In the genomic region with DNA sequence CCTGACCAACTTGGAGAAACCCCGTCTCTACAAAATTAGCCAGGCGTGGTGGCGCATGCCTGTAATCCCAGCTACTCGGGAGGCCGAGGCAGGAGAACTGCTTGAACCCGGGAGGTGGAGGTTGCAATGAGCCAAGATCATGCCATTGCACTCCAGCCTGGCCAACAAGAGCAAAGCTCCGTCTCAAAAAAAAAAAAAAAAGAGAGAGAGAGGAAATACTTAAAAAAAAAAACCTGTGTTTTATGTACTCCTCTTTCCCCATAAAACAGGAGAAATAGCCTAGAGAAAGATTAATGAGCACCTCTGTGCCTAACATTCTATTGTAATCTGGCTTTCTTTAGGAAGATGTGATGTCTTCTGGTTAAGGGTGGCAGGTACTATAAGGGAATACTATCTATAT, we compare ENCODE assay signal across 8 cellular contexts. TPM values are rescaled to one million over a fixed set of nuclear protein-coding genes. Genes with fewer than 3 reads are reported as not detected.
DNase-seq lines count a peak whose midpoint lies in the region; ATAC-seq and TF ChIP-seq lines count a peak whose summit lies in the region.
"Not testable (repeated sequence)": the region's sequence is repeated elsewhere in the genome, so short reads cannot be mapped to it uniquely, and the experiment has no call there.

No MANE protein-coding gene starts in this region.

- not testable (repeated sequence) for H3K9me3 Mint-ChIP-seq in activated T-helper 1 cell treated with anti-CD3 and anti-CD28 coated beads, Interleukin-12 subunit alpha, Interleukin-12 subunit beta, Interleukin-2, Interleukin-4 antibody, amounts not matched to agents 30 ng/mL and 10 ng/mL and 1 ng/mL, durations not matched to agents 14 hours and 24 hours and 36 hours; dendritic cell treated with granulocyte-macrophage colony-stimulating factor and Interleukin-4, amounts not matched to agents 40 ng/mL and 50 ng/mL, for 4 days; natural killer cell

- H3K4me3 ChIP-seq in AG04450 (ENCODE audit: low read depth, low read length) (peak overlapping the region; percentile 83), HAP-1 (peak overlapping the region; percentile 76), PC-3 (ENCODE audit: low read length) (peak overlapping the region; percentile 99), left ventricle myocardium inferior (peak overlapping the region; percentile 94), skeletal muscle tissue (ENCODE audit: low read length in 3 of 3) (peak overlapping the region; percentile 12 to 92 (median 22))

- H3K9ac ChIP-seq in PC-3 (ENCODE audit: low read length) (peak overlapping the region; percentile 95; the same call in 1 of the 2 replicates), skeletal muscle tissue (ENCODE audit: low read depth in 1 of 3, low read length in 3 of 3) (peak overlapping the region in 2 of 3 donors; percentile 42 to 99)

- not testable (repeated sequence) for ATAC-seq in PC-3, natural killer cell

- POLR2A ChIA-PET in AG04450 (lab: Yijun Ruan, JAX): interaction anchor here (0.7 to 2.8 kb wide), 3 partner anchors 37 to 64 kb away, joined by 5 to 31 read pairs (median 12); no protein-coding TSS in a partner anchor
- POLR2A ChIA-PET in PC-3 (lab: Charles Lee; ENCODE audit: unreplicated experiment): interaction anchor here (0.6 to 2.7 kb wide), 4 partner anchors 25 to 50 kb away, joined by 3 to 38 read pairs (median 8); no protein-coding TSS in a partner anchor

- peaks cover 14% of the 10 kb centered on the region for H3K36me3 Mint-ChIP-seq in activated T-helper 1 cell treated with anti-CD3 and anti-CD28 coated beads, Interleukin-12 subunit alpha, Interleukin-12 subunit beta, Interleukin-2, Interleukin-4 antibody, amounts not matched to agents 30 ng/mL and 10 ng/mL and 1 ng/mL, durations not matched to agents 14 hours and 24 hours and 36 hours (ENCODE audit: low read depth)
- H3K36me3 Mint-ChIP-seq in dendritic cell treated with granulocyte-macrophage colony-stimulating factor and Interleukin-4, amounts not matched to agents 40 ng/mL and 50 ng/mL, for 4 days (ENCODE audit: low read depth): peaks cover 50% of the 10 kb centered on the region
- H3K36me3 Mint-ChIP-seq in natural killer cell: not testable (repeated sequence)

- not testable (repeated sequence) for H3K9me2 ChIP-seq in PC-3 (replicated peaks; ENCODE audit: low read length)

- H3K36me3 ChIP-seq in HAP-1 (replicated peaks); PC-3 (ENCODE audit: low read depth, low read length); left ventricle myocardium inferior; skeletal muscle tissue (ENCODE audit: control insufficient read depth in 3 of 3, insufficient read depth in 3 of 3, low read length in 3 of 3): not testable (repeated sequence)

- DNase-seq in AG04450 (ENCODE audit: low read depth, low spot score); HAP-1 (ENCODE audit: low spot score in 2 of 2); PC-3; activated T-helper 1 cell treated with anti-CD3 and anti-CD28 coated beads, Interleukin-12 subunit alpha, Interleukin-12 subunit beta, Interleukin-2, Interleukin-4 antibody, amounts not matched to agents 30 ng/mL and 10 ng/mL and 1 ng/mL, durations not matched to agents 14 hours and 24 hours and 36 hours (ENCODE audit: low spot score); left ventricle myocardium inferior; natural killer cell: not testable (repeated sequence)

- not testable (repeated sequence) for H2AFZ ChIP-seq in PC-3 (ENCODE audit: low read length)

- H3K4me2 ChIP-seq in PC-3 (ENCODE audit: low read length): peak overlapping the region; percentile 92

- H3K9me3 ChIP-seq in AG04450 (ENCODE audit: control insufficient read depth, insufficient read depth, low read length); HAP-1; PC-3 (ENCODE audit: low read length); left ventricle myocardium inferior (replicated peaks); skeletal muscle tissue (ENCODE audit: control insufficient read depth in 3 of 3, low read length in 3 of 3): not testable (repeated sequence)

- H3K4me3 Mint-ChIP-seq in activated T-helper 1 cell treated with anti-CD3 and anti-CD28 coated beads, Interleukin-12 subunit alpha, Interleukin-12 subunit beta, Interleukin-2, Interleukin-4 antibody, amounts not matched to agents 30 ng/mL and 10 ng/mL and 1 ng/mL, durations not matched to agents 14 hours and 24 hours and 36 hours: peak overlapping the region; percentile 96
- H3K4me3 Mint-ChIP-seq in dendritic cell treated with granulocyte-macrophage colony-stimulating factor and Interleukin-4, amounts not matched to agents 40 ng/mL and 50 ng/mL, for 4 days: peak overlapping the region; percentile 62
- peak overlapping the region; percentile 100 for H3K4me3 Mint-ChIP-seq in natural killer cell

- H3K27me3 ChIP-seq in AG04450 (ENCODE audit: control insufficient read depth, insufficient read depth, low read length); HAP-1 (ENCODE audit: low read depth); PC-3 (ENCODE audit: low read length); left ventricle myocardium inferior (ENCODE audit: low read depth); skeletal muscle tissue (ENCODE audit: control insufficient read depth in 3 of 3, insufficient read depth in 3 of 3, low read length in 3 of 3): not testable (repeated sequence)

- CTCF ChIA-PET in AG04450 (lab: Charles Lee): interaction anchor here (0.6 to 3.3 kb wide), 3 partner anchors 48 to 273 kb away, joined by 3 to 28 read pairs (median 20); no protein-coding TSS in a partner anchor
- CTCF ChIA-PET in PC-3 (lab: Charles Lee): interaction anchor here (0.7 kb wide), 1 partner anchor 54 kb away, joined by 3 read pairs; no protein-coding TSS in a partner anchor

- not testable (repeated sequence) for H3K27me3 Mint-ChIP-seq in activated T-helper 1 cell treated with anti-CD3 and anti-CD28 coated beads, Interleukin-12 subunit alpha, Interleukin-12 subunit beta, Interleukin-2, Interleukin-4 antibody, amounts not matched to agents 30 ng/mL and 10 ng/mL and 1 ng/mL, durations not matched to agents 14 hours and 24 hours and 36 hours (ENCODE audit: insufficient read depth); dendritic cell treated with granulocyte-macrophage colony-stimulating factor and Interleukin-4, amounts not matched to agents 40 ng/mL and 50 ng/mL, for 4 days; natural killer cell (ENCODE audit: low read depth in 2 of 2)

- H3K27ac Mint-ChIP-seq in activated T-helper 1 cell treated with anti-CD3 and anti-CD28 coated beads, Interleukin-12 subunit alpha, Interleukin-12 subunit beta, Interleukin-2, Interleukin-4 antibody, amounts not matched to agents 30 ng/mL and 10 ng/mL and 1 ng/mL, durations not matched to agents 14 hours and 24 hours and 36 hours: peak overlapping the region; percentile 99
- peak overlapping the region; percentile 100 for H3K27ac Mint-ChIP-seq in dendritic cell treated with granulocyte-macrophage colony-stimulating factor and Interleukin-4, amounts not matched to agents 40 ng/mL and 50 ng/mL, for 4 days
- peak overlapping the region; percentile 83 to 95 for H3K27ac Mint-ChIP-seq in natural killer cell

- H3K4me1 ChIP-seq in HAP-1: peaks cover 31% of the 10 kb centered on the region
- H3K4me1 ChIP-seq in PC-3 (ENCODE audit: insufficient read depth, low read length): peaks cover 45% of the 10 kb centered on the region
- H3K4me1 ChIP-seq in left ventricle myocardium inferior: peaks cover 86% of the 10 kb centered on the region
- peaks cover 26 to 27% (median 27%) of the 10 kb centered on the region in 3 donors for H3K4me1 ChIP-seq in skeletal muscle tissue (ENCODE audit: control insufficient read depth in 3 of 3, insufficient read depth in 3 of 3, low read length in 3 of 3)

- in situ Hi-C loops in HAP-1 (cut with MboI; ENCODE audit: low sequenced_read_pairs): not testable (repeated sequence)

- peaks cover 72% of the 10 kb centered on the region for H3K79me2 ChIP-seq in PC-3 (ENCODE audit: low read length)

- intact Hi-C loops in PC-3 (cut with micrococcal nuclease): loop anchor here (2.0 kb wide), 1 partner anchor 50 kb away; no protein-coding TSS in a partner anchor
- intact Hi-C loops in activated T-helper 1 cell treated with anti-CD3 and anti-CD28 coated beads, Interleukin-12 subunit alpha, Interleukin-12 subunit beta, Interleukin-2, Interleukin-4 antibody, amounts not matched to agents 30 ng/mL and 10 ng/mL and 1 ng/mL, durations not matched to agents 14 hours and 24 hours and 36 hours (cut with micrococcal nuclease): loop anchor here (5.0 to 10.0 kb wide), 9 partner anchors 51 to 1839 kb away; a partner anchor contains a TSS
- intact Hi-C loops in dendritic cell treated with granulocyte-macrophage colony-stimulating factor and Interleukin-4, amounts not matched to agents 40 ng/mL and 50 ng/mL, for 4 days (cut with micrococcal nuclease): loop anchor here (5.0 kb wide), 1 partner anchor 274 kb away; a partner anchor contains a TSS
- intact Hi-C loops in left ventricle myocardium inferior (cut with micrococcal nuclease); natural killer cell (cut with micrococcal nuclease): not testable (repeated sequence)

- peaks cover 33% of the 10 kb centered on the region for H4K20me1 ChIP-seq in PC-3 (ENCODE audit: low read length)

- TF ChIP-seq CTCF in AG04450 (IDR thresholded peaks at IDR 0.05; ENCODE audit: low read depth, low read length); PC-3 (conservative IDR thresholded peaks at IDR 0.05; ENCODE audit: low read depth, low read length); left ventricle myocardium inferior (IDR thresholded peaks at IDR 0.05; ENCODE audit: borderline replicate concordance); natural killer cell (IDR thresholded peaks at IDR 0.05): not testable (repeated sequence)

- BruUV-seq in PC-3 (replicated peaks; lab: Mats Ljungman, UMichigan): not testable (repeated sequence)

- not testable (repeated sequence) for H3K27ac ChIP-seq in AG04450 (ENCODE audit: low read depth, low read length); PC-3 (ENCODE audit: low read length)
- peak overlapping the region; percentile 99 for H3K27ac ChIP-seq in left ventricle myocardium inferior (replicated peaks)
- peak overlapping the region; percentile 99 for H3K27ac ChIP-seq in skeletal muscle tissue (ENCODE audit: low read depth, low read length)

- H3F3A ChIP-seq in PC-3 (ENCODE audit: low read length, unreplicated experiment): not testable (repeated sequence)

- peaks cover 35% of the 10 kb centered on the region for H3K4me1 Mint-ChIP-seq in activated T-helper 1 cell treated with anti-CD3 and anti-CD28 coated beads, Interleukin-12 subunit alpha, Interleukin-12 subunit beta, Interleukin-2, Interleukin-4 antibody, amounts not matched to agents 30 ng/mL and 10 ng/mL and 1 ng/mL, durations not matched to agents 14 hours and 24 hours and 36 hours (ENCODE audit: low read depth)
- H3K4me1 Mint-ChIP-seq in dendritic cell treated with granulocyte-macrophage colony-stimulating factor and Interleukin-4, amounts not matched to agents 40 ng/mL and 50 ng/mL, for 4 days (ENCODE audit: low read depth): peaks cover 56% of the 10 kb centered on the region
- H3K4me1 Mint-ChIP-seq in natural killer cell: peaks cover 47 to 55% of the 10 kb centered on the region in 2 donors

RNA-seq across cellular contexts. Expression of a gene that starts 1.9 kb away (rescaled TPM):
- 94.5 and 117 TPM in 2 replicates for polyA plus RNA-seq in AG04450 (2011; rRNA removed)
- 53.3 and 63.3 TPM in 2 replicates for polyA minus RNA-seq in AG04450 (2011; rRNA and poly(A)+ RNA removed)
- total RNA-seq in PC-3 (2014; rRNA removed) (48.3 and 74.6 TPM in 2 replicates), left ventricle myocardium inferior (55.0 TPM), natural killer cell (100 to 1,000 TPM in 1 of 3 donors, 10 to 100 TPM in 2; 84.4 to 110 (median 89.4) TPM), skeletal muscle tissue (158 TPM)
- 52.0 and 56.5 TPM in 2 replicates for total RNA-seq in activated T-helper 1 cell treated with anti-CD3 and anti-CD28 coated beads, Interleukin-12 subunit alpha, Interleukin-12 subunit beta, Interleukin-2, Interleukin-4 antibody, amounts not matched to agents 30 ng/mL and 10 ng/mL and 1 ng/mL, durations not matched to agents 14 hours and 24 hours and 36 hours

RNA-seq across cellular contexts. Expression of a gene that starts 54.5 kb away (rescaled TPM):
- polyA plus RNA-seq in AG04450 (2011; rRNA removed): 0.15 and 0.20 TPM in 2 replicates
- not detected in 2 replicates for polyA minus RNA-seq in AG04450 (2011; rRNA and poly(A)+ RNA removed)
- total RNA-seq in PC-3 (2014; rRNA removed) (not detected in 2 replicates), left ventricle myocardium inferior (not detected), natural killer cell (not detected), skeletal muscle tissue (not detected)
- total RNA-seq in activated T-helper 1 cell treated with anti-CD3 and anti-CD28 coated beads, Interleukin-12 subunit alpha, Interleukin-12 subunit beta, Interleukin-2, Interleukin-4 antibody, amounts not matched to agents 30 ng/mL and 10 ng/mL and 1 ng/mL, durations not matched to agents 14 hours and 24 hours and 36 hours: not detected in 2 replicates

Comparison
In these comparisons a context has a peak if more than half of its experiments do, and no peak if none do; other contexts are left out.
1. H3K4me3 ChIP-seq: peak in every context shown above with its lines; median percentile 99 in PC-3; 94 in left ventricle myocardium inferior; 83 in AG04450; 76 in HAP-1; 22 in skeletal muscle tissue.